ENCODE assay signal across 1 cellular context in the genomic region with DNA sequence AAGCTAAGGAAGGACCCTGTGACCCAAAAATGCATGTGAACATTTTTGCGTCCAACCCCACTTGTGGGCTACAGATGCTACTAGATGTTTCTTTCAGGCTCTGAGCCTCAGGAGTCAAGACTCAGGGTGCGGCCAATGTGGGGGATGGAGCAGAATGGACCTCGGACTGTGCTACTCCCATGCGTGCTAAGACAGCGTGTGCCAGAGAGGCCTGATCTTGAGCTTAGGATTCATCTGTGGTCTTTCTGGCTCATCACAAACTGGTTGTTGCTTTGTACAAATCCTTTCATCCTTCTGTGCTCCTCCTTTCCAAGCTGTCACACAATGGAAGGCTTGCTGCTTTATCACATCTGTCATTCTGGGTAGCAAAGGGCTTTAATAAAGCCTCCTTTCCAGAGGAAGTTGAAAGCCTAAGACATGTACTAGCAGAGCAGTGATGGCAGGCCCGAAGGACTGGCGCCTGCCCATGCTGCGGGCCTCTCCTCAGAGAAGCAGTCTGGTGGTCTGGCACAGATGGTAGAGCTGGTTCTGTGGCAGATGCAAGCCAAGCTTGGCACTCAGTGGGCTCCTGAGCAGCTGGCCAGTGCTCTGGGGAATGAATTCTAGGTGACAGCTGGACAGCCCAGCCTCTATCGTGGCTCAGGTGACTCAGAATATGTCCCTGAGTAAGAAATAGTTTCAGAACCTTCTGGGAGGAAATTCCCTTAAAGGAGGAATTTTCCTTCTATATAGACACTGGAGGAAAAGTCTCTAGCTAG.
TF ChIP-seq lines count a peak whose summit lies in the region.

No MANE protein-coding gene starts in this region.

TF ChIP-seq in GM12891, 5 proteins besides CTCF, POLR2A, EP300 and RAD21 (continued from another document):
- TF ChIP-seq POU2F2 (IDR thresholded peaks at IDR 0.05; ENCODE audit: low read depth, low read length) (no peak), SPI1 (IDR thresholded peaks at IDR 0.05; ENCODE audit: low read depth, low read length) (no peak), POLR2AphosphoS5 (IDR thresholded peaks at IDR 0.05; ENCODE audit: low read depth, low read length) (no peak)
